In the genomic region with DNA sequence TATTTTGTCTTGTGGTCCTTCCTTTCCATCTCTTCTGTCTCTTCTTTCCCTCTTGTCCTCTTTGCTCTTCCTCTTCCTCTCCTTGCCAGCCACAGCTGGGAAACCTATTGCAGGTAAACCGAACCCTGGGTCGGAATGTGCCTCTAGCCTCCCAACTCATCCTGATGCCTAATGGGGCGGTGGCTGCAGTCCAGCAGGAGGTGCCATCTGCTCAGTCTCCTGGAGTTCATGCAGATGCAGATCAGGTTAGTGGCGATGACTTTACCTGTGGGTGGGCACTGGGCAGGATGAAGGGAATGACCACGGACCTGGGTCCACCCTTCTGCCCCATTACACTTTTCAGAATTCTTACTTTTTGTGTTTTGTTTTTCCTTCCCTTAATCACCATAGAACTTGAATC, we compare ENCODE assay signal across 21 cellular contexts.
"Had no signal": no experiment of that assay in that cellular context is flagged by ENCODE, and none has a peak within 500 bp of the region (broad histone marks: within the 10 kb centered on the region; RNA-seq: fewer than 3 reads in every experiment).

No MANE protein-coding gene starts in this region.

- DNase-seq: activated B cell treated with CpG ODN at 0.5 μM for 24 hours; activated CD4-positive, alpha-beta memory T cell treated with anti-CD3 and anti-CD28 coated beads for 36 hours; activated CD4-positive, alpha-beta T cell treated with anti-CD3 and anti-CD28 coated beads for 4 hours; activated gamma-delta T cell treated with Interleukin-2 at 50 U/mL for 16 hours; adrenal gland; effector memory CD8-positive, alpha-beta T cell; esophagus squamous epithelium; gastrocnemius medialis; hippocampal formation; left ventricle myocardium inferior; mammary epithelial cell; naive thymus-derived CD8-positive, alpha-beta T cell; sigmoid colon; stimulated activated CD4-positive, alpha-beta T cell treated with anti-CD3 and anti-CD28 coated beads, Interleukin-4, amount 100 ng/mL, for 1 hour; stimulated activated naive CD4-positive, alpha-beta T cell; T1000 had no signal

- H3K4me3 Mint-ChIP-seq: activated B cell treated with CpG ODN at 0.5 μM for 24 hours; activated CD4-positive, alpha-beta memory T cell treated with anti-CD3 and anti-CD28 coated beads for 36 hours; activated naive CD8-positive, alpha-beta T cell; activated T-helper 1 cell treated with anti-CD3 and anti-CD28 coated beads, Interleukin-12 subunit alpha, Interleukin-12 subunit beta, Interleukin-2, Interleukin-4 antibody, amounts not matched to agents 30 ng/mL and 10 ng/mL and 1 ng/mL, durations not matched to agents 14 hours and 24 hours and 36 hours; central memory CD8-positive, alpha-beta T cell; effector memory CD8-positive, alpha-beta T cell; mesothelial cell of epicardium; type B pancreatic cell had no signal

- H3K27me3 Mint-ChIP-seq: activated B cell treated with CpG ODN at 0.5 μM for 24 hours; activated CD4-positive, alpha-beta memory T cell treated with anti-CD3 and anti-CD28 coated beads for 36 hours; activated naive CD8-positive, alpha-beta T cell; central memory CD8-positive, alpha-beta T cell; effector memory CD8-positive, alpha-beta T cell; naive thymus-derived CD8-positive, alpha-beta T cell; type B pancreatic cell had no signal

- ATAC-seq: effector memory CD8-positive, alpha-beta T cell; gastrocnemius medialis; naive thymus-derived CD8-positive, alpha-beta T cell had no signal

- H3K4me1 Mint-ChIP-seq: activated B cell treated with CpG ODN at 0.5 μM for 24 hours; central memory CD8-positive, alpha-beta T cell; mesothelial cell of epicardium had no signal

- H3K27ac Mint-ChIP-seq: activated B cell treated with CpG ODN at 0.5 μM for 24 hours; activated CD4-positive, alpha-beta memory T cell treated with anti-CD3 and anti-CD28 coated beads for 36 hours; activated naive CD8-positive, alpha-beta T cell; activated T-helper 1 cell treated with anti-CD3 and anti-CD28 coated beads, Interleukin-12 subunit alpha, Interleukin-12 subunit beta, Interleukin-2, Interleukin-4 antibody, amounts not matched to agents 30 ng/mL and 10 ng/mL and 1 ng/mL, durations not matched to agents 14 hours and 24 hours and 36 hours; effector memory CD8-positive, alpha-beta T cell; mesothelial cell of epicardium; type B pancreatic cell had no signal

- H3K9me3 Mint-ChIP-seq: activated B cell treated with CpG ODN at 0.5 μM for 24 hours; activated CD4-positive, alpha-beta memory T cell treated with anti-CD3 and anti-CD28 coated beads for 36 hours; activated T-helper 1 cell treated with anti-CD3 and anti-CD28 coated beads, Interleukin-12 subunit alpha, Interleukin-12 subunit beta, Interleukin-2, Interleukin-4 antibody, amounts not matched to agents 30 ng/mL and 10 ng/mL and 1 ng/mL, durations not matched to agents 14 hours and 24 hours and 36 hours; central memory CD8-positive, alpha-beta T cell; effector memory CD8-positive, alpha-beta T cell; mesothelial cell of epicardium; naive thymus-derived CD8-positive, alpha-beta T cell; type B pancreatic cell had no signal
